Comparison of ENCODE assay signal across 17 cellular contexts in genomic region chr7:32916006-32916405, GRCh38. TPM values are rescaled to one million over a fixed set of nuclear protein-coding genes. Genes with fewer than 3 reads are reported as not detected.
DNase-seq lines count a peak whose midpoint lies in the region; ATAC-seq, FAIRE-seq and TF ChIP-seq lines count a peak whose summit lies in the region.
"Had no signal": no experiment of that assay in that cellular context is flagged by ENCODE, and none has a peak within 500 bp of the region (broad histone marks: within the 10 kb centered on the region; RNA-seq: fewer than 3 reads in every experiment).

No MANE protein-coding gene starts in this region.

- no peak for FAIRE-seq in HepG2 (lab: Jason Lieb, UNC)
- FAIRE-seq: GM12892 had no signal

- H3K27ac ChIP-seq in WERI-Rb-1 (peak overlapping the region; percentile 69), hepatocyte (no peak overlapping the region), HepG2 (ENCODE audit: extremely low read length, insufficient read depth, low read length) (no peak overlapping the region)
- H3K27ac ChIP-seq: BLaER1 had no signal

- TF ChIP-seq EP300 in HepG2 (IDR thresholded peaks at IDR 0.05; ENCODE audit: low read depth in 2 of 2, low read length in 2 of 2) (no peak), HepG2 (CRISPR knock-in tag; IDR thresholded peaks at IDR 0.05; ENCODE audit: borderline replicate concordance) (no peak)

- H3K79me2 ChIP-seq in hepatocyte (no peaks in the 10 kb centered on the region), HepG2 (ENCODE audit: insufficient read depth, low read length) (no peaks in the 10 kb centered on the region)

- no peak overlapping the region for H3K4me3 ChIP-seq in WERI-Rb-1 (ENCODE audit: low read depth, low read length)
- H3K4me3 ChIP-seq in hepatocyte = no peak overlapping the region
- H3K4me3 ChIP-seq in HepG2 (replicated peaks in 1 of 3; ENCODE audit: insufficient read depth in 1 of 3, low read depth in 2 of 3, low read length in 3 of 3) = no peak overlapping the region
- H3K4me3 ChIP-seq: BLaER1 had no signal

- WGBS in hepatocyte (ENCODE audit: low lambda C conversion rate, missing lambda C conversion rate) = 97% methylated on average over 3 of the region's 3 CpGs
- WGBS in HepG2 (ENCODE audit: low lambda C conversion rate) = 92% methylated on average over 3 of the region's 3 CpGs

- TF ChIP-seq POLR2A in HepG2 (IDR thresholded peaks at IDR 0.05; ENCODE audit: insufficient read depth in 1 of 2, low read depth in 2 of 2, low read length in 2 of 2) = no peak

- H3K9ac ChIP-seq in HepG2 (ENCODE audit: insufficient read depth, low read depth, low read length) = no peak overlapping the region
- H3K9ac ChIP-seq: BLaER1 had no signal

- TF ChIP-seq CTCF in WERI-Rb-1 (IDR thresholded peaks at IDR 0.05; ENCODE audit: low read depth, low read length) = no peak
- no peak for TF ChIP-seq CTCF in hepatocyte (IDR thresholded peaks at IDR 0.05; ENCODE audit: poor library complexity)
- no peak for TF ChIP-seq CTCF in HepG2 (CRISPR knock-in tag; IDR thresholded peaks at IDR 0.05)

- H3K9me3 ChIP-seq in WERI-Rb-1 (ENCODE audit: severe bottlenecking) = no peaks in the 10 kb centered on the region
- H3K9me3 ChIP-seq in hepatocyte (ENCODE audit: low read depth) = no peaks in the 10 kb centered on the region
- no peaks in the 10 kb centered on the region for H3K9me3 ChIP-seq in HepG2 (ENCODE audit: low read length)
- H3K9me3 ChIP-seq: BLaER1 had no signal

- H3K4me1 ChIP-seq in hepatocyte (ENCODE audit: insufficient read depth) = no peaks in the 10 kb centered on the region
- H3K4me1 ChIP-seq in HepG2 (ENCODE audit: insufficient read depth, low read length) = no peaks in the 10 kb centered on the region
- H3K4me1 ChIP-seq: BLaER1 had no signal

- no TSS peak for BruUV-seq in HepG2 (replicated peaks; lab: Mats Ljungman, UMichigan)

- no peaks in the 10 kb centered on the region for H3K9me2 ChIP-seq in hepatocyte (replicated peaks; ENCODE audit: insufficient read depth)

- POLR2A ChIA-PET in HepG2 (lab: Yijun Ruan, JAX) = no interaction called here

- H3K4me2 ChIP-seq in hepatocyte (no peak overlapping the region), HepG2 (ENCODE audit: low read depth, low read length) (no peak overlapping the region)
- H3K4me2 ChIP-seq: BLaER1 had no signal

- in situ Hi-C loops in HepG2 (cut with HindIII; ENCODE audit: extremely low pct_ligation_motif_present, low pct_unique_long_range_greater_than_20kb) = no loop called here

- DNase-seq in NCI-H2171 treated with DMSO at 0.1 percent for 48 hours (lab: John Stamatoyannopoulos, UW) (peak; percentile 47), NCI-H2171 (lab: John Stamatoyannopoulos, UW) (no peak), WERI-Rb-1 (peak; percentile 57), inferior parietal cortex (ENCODE audit: extremely low spot score) (peak; percentile 44), hepatocyte (ENCODE audit: low spot score) (no peak), HepG2 (ENCODE audit: low spot score) (no peak), NCI-H2107 treated with DMSO at 0.1 percent for 48 hours (lab: John Stamatoyannopoulos, UW; ENCODE audit: unreplicated experiment) (no peak)
- DNase-seq: 8988T, AML-193, DMS79 treated with DMSO at 0.1 percent for 48 hours, EL, GDM1, GOT3, H9 had no signal

- no peak for TF ChIP-seq RAD21 in HepG2 (CRISPR knock-in tag; IDR thresholded peaks at IDR 0.05)

- H4K20me1 ChIP-seq in hepatocyte (ENCODE audit: insufficient read depth, poor library complexity, severe bottlenecking) = no peaks in the 10 kb centered on the region
- H4K20me1 ChIP-seq in HepG2 (ENCODE audit: insufficient read depth, low read length) = no peaks in the 10 kb centered on the region
- H4K20me1 ChIP-seq: BLaER1 had no signal

- peaks cover 35% of the 10 kb centered on the region for H3K36me3 ChIP-seq in WERI-Rb-1
- H3K36me3 ChIP-seq in hepatocyte (replicated peaks; ENCODE audit: insufficient read depth, low read depth) = no peaks in the 10 kb centered on the region
- H3K36me3 ChIP-seq in HepG2 (replicated peaks in 1 of 2; ENCODE audit: control insufficient read depth in 1 of 2, insufficient read depth in 2 of 2, low read length in 2 of 2) = peaks cover 6 to 23% of the 10 kb centered on the region in 2 experiments; a peak in 4 of 5 replicates

- H2AFZ ChIP-seq in hepatocyte = no peak overlapping the region
- no peak overlapping the region for H2AFZ ChIP-seq in HepG2 (ENCODE audit: low read length)

- H3K27me3 ChIP-seq in WERI-Rb-1 (ENCODE audit: insufficient read depth, low read depth, severe bottlenecking) (no peaks in the 10 kb centered on the region), hepatocyte (no peaks in the 10 kb centered on the region), HepG2 (ENCODE audit: control insufficient read depth in 1 of 2, insufficient read depth in 2 of 2, low read length in 2 of 2) (no peaks in the 10 kb centered on the region)
- H3K27me3 ChIP-seq: BLaER1 had no signal

- CTCF ChIA-PET in HepG2 (lab: Yijun Ruan, JAX; ENCODE audit: low intra/inter-chr PET ratio, low total read pairs) = no interaction called here

- intact Hi-C loops in HepG2 (cut with micrococcal nuclease; ENCODE audit: unreplicated experiment) = no loop called here

- ATAC-seq in HepG2 (no peak), GM21390 (IDR thresholded peaks at IDR 0.05; ENCODE audit: unreplicated experiment) (no peak)

TF ChIP-seq in HepG2, 621 proteins besides CTCF, POLR2A, EP300 and RAD21:
- no peak for TF ChIP-seq ZNF256 (CRISPR knock-in tag; conservative IDR thresholded peaks at IDR 0.05)
- TF ChIP-seq CSRNP1 (CRISPR knock-in tag; IDR thresholded peaks at IDR 0.05) = no peak
TF ChIP-seq in HepG2: peak in this region for 0.

RNA-seq across cellular contexts. Expression of gene KBTBD2, which starts 24.4 kb away (rescaled TPM):
- 49.7 and 67.8 TPM in 2 replicates for total RNA-seq in hepatocyte
- 22.1 and 23.7 TPM in 2 replicates for polyA plus RNA-seq in hepatocyte
- total RNA-seq in HepG2 (2016; rRNA removed; fragmentation: Illumina TruSeq; extraction: Trizol) = 25.2 and 33.6 TPM in 2 replicates
- total RNA-seq in HepG2 (2016; cell fraction: cytosol; rRNA removed; fragmentation: Illumina TruSeq; extraction: Trizol; ENCODE audit: low read depth) = 7.9 and 13.5 TPM in 2 replicates
- 25.6 and 31.4 TPM in 2 replicates for total RNA-seq in HepG2 (2016; cell fraction: insoluble cytoplasmic fraction; rRNA removed; fragmentation: Illumina TruSeq; extraction: Trizol)
- total RNA-seq in HepG2 (2016; cell fraction: membrane; rRNA removed; fragmentation: Illumina TruSeq; extraction: Trizol) = 18.4 and 19.0 TPM in 2 replicates
- total RNA-seq in HepG2 (2016; cell fraction: nucleus; rRNA removed; fragmentation: Illumina TruSeq; extraction: Trizol) = 25.8 and 27.2 TPM in 2 replicates
- polyA plus RNA-seq in HepG2 (2011; rRNA removed) = 20.1 and 24.0 TPM in 2 replicates
- polyA plus RNA-seq in HepG2 (2011; cell fraction: cytosol; rRNA removed) = 10.9 and 15.6 TPM in 2 replicates
- 19.7 and 19.8 TPM in 2 replicates for polyA plus RNA-seq in HepG2 (2011; cell fraction: nucleus; rRNA removed)
- 28.6 and 34.5 TPM in 2 replicates for polyA plus RNA-seq in HepG2 (2012)
- polyA plus RNA-seq in HepG2 (2016; cell fraction: cytosol; fragmentation: Illumina TruSeq; extraction: Trizol; ENCODE audit: low read depth) = 4.4 and 4.5 TPM in 2 replicates
- 19.2 and 21.5 TPM in 2 replicates for polyA plus RNA-seq in HepG2 (2016; cell fraction: insoluble cytoplasmic fraction; fragmentation: Illumina TruSeq; extraction: Trizol; ENCODE audit: low read depth)
- polyA plus RNA-seq in HepG2 (2016; cell fraction: membrane; fragmentation: Illumina TruSeq; extraction: Trizol; ENCODE audit: low read depth) = 8.7 and 9.9 TPM in 2 replicates
- polyA plus RNA-seq in HepG2 (2016; cell fraction: nucleus; fragmentation: Illumina TruSeq; extraction: Trizol; ENCODE audit: insufficient read depth, low read depth) = 29.1 and 29.9 TPM in 2 replicates
- polyA minus RNA-seq in HepG2 (2011; rRNA and poly(A)+ RNA removed; ENCODE audit: low replicate concordance) = 16.4 and 17.8 TPM in 2 replicates
- 30.3 and 34.7 TPM in 2 replicates for polyA minus RNA-seq in HepG2 (2011; cell fraction: cytosol; rRNA and poly(A)+ RNA removed)
- polyA minus RNA-seq in HepG2 (2011; cell fraction: nucleus; rRNA and poly(A)+ RNA removed) = 64.3 and 71.3 TPM in 2 replicates

RNA-seq across cellular contexts. Expression of gene FKBP9, which starts 41.2 kb away (rescaled TPM):
- 91.2 and 109 TPM in 2 replicates for total RNA-seq in hepatocyte
- polyA plus RNA-seq in hepatocyte = 81.5 and 88.8 TPM in 2 replicates
- 24.5 and 41.5 TPM in 2 replicates for total RNA-seq in HepG2 (2016; rRNA removed; fragmentation: Illumina TruSeq; extraction: Trizol)
- total RNA-seq in HepG2 (2016; cell fraction: cytosol; rRNA removed; fragmentation: Illumina TruSeq; extraction: Trizol; ENCODE audit: low read depth) = 10.6 and 11.3 TPM in 2 replicates
- 18.6 and 40.4 TPM in 2 replicates for total RNA-seq in HepG2 (2016; cell fraction: insoluble cytoplasmic fraction; rRNA removed; fragmentation: Illumina TruSeq; extraction: Trizol)
- total RNA-seq in HepG2 (2016; cell fraction: membrane; rRNA removed; fragmentation: Illumina TruSeq; extraction: Trizol) = 23.9 and 24.7 TPM in 2 replicates
- 34.4 and 46.6 TPM in 2 replicates for total RNA-seq in HepG2 (2016; cell fraction: nucleus; rRNA removed; fragmentation: Illumina TruSeq; extraction: Trizol)
- 30.9 and 34.0 TPM in 2 replicates for polyA plus RNA-seq in HepG2 (2011; rRNA removed)
- polyA plus RNA-seq in HepG2 (2011; cell fraction: cytosol; rRNA removed) = 34.8 and 39.4 TPM in 2 replicates
- polyA plus RNA-seq in HepG2 (2011; cell fraction: nucleus; rRNA removed) = 28.4 and 28.9 TPM in 2 replicates
- 47.8 and 53.2 TPM in 2 replicates for polyA plus RNA-seq in HepG2 (2012)
- polyA plus RNA-seq in HepG2 (2016; cell fraction: cytosol; fragmentation: Illumina TruSeq; extraction: Trizol; ENCODE audit: low read depth) = 7.1 and 8.1 TPM in 2 replicates
- 20.8 and 23.9 TPM in 2 replicates for polyA plus RNA-seq in HepG2 (2016; cell fraction: insoluble cytoplasmic fraction; fragmentation: Illumina TruSeq; extraction: Trizol; ENCODE audit: low read depth)
- 17.5 and 18.0 TPM in 2 replicates for polyA plus RNA-seq in HepG2 (2016; cell fraction: membrane; fragmentation: Illumina TruSeq; extraction: Trizol; ENCODE audit: low read depth)
- 44.2 and 50.8 TPM in 2 replicates for polyA plus RNA-seq in HepG2 (2016; cell fraction: nucleus; fragmentation: Illumina TruSeq; extraction: Trizol; ENCODE audit: insufficient read depth, low read depth)
- 45.2 and 45.6 TPM in 2 replicates for polyA minus RNA-seq in HepG2 (2011; rRNA and poly(A)+ RNA removed; ENCODE audit: low replicate concordance)
- 50.7 and 53.4 TPM in 2 replicates for polyA minus RNA-seq in HepG2 (2011; cell fraction: cytosol; rRNA and poly(A)+ RNA removed)
- 30.8 and 31.8 TPM in 2 replicates for polyA minus RNA-seq in HepG2 (2011; cell fraction: nucleus; rRNA and poly(A)+ RNA removed)

Comparison
In these comparisons a context has a peak if more than half of its experiments do, and no peak if none do; other contexts are left out.
1. DNase-seq: peak in NCI-H2171 treated with DMSO at 0.1 percent for 48 hours (single experiment), WERI-Rb-1 (single experiment) and inferior parietal cortex (single experiment); none in NCI-H2171 (single experiment), hepatocyte (single experiment), HepG2 (single experiment) and NCI-H2107 treated with DMSO at 0.1 percent for 48 hours (single experiment).